1 cellular context compared by ENCODE assay signal in the genomic region with DNA sequence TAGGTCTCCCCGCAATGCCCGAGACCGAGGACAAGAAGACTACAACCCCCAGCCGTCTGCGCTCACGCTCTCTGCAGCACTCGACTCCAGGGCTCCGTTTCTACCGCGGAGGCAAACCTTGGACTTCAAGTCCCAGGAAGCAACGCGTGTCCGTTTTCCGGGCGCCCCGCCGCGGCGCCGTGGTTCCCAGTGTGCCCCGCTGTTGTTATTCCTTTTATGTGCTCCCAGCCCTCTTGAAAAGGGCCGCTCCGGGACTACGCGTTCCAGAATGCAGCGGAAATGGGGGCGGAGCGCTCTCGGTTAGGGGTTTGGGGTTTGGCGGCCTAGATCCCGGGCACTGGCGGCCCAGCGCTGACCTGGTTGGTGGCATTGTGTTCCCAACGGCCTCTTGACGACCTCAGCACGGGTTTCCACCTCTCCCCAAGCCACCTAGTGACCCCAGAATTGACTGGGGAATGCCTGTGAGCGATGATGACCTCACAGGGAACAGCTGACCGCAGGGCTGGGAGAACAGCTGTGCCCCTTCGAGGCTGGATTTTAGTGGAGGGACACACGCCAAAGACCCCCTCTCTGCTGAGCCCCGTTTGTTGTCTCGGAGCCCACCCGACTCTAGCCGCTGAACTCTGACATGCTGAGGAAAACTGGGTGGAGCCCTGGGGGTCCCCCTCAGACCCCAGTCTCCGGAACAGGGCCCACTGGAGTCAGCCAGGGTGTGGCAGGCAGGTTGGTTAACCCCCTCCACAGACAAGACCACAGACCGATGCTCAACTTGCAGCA.
TF ChIP-seq lines count a peak whose summit lies in the region.

No MANE protein-coding gene starts in this region.

TF ChIP-seq in K562, 482 proteins besides CTCF, POLR2A, EP300 and RAD21 (continued from another document and continues in another):
- TF ChIP-seq, protein P1, sequence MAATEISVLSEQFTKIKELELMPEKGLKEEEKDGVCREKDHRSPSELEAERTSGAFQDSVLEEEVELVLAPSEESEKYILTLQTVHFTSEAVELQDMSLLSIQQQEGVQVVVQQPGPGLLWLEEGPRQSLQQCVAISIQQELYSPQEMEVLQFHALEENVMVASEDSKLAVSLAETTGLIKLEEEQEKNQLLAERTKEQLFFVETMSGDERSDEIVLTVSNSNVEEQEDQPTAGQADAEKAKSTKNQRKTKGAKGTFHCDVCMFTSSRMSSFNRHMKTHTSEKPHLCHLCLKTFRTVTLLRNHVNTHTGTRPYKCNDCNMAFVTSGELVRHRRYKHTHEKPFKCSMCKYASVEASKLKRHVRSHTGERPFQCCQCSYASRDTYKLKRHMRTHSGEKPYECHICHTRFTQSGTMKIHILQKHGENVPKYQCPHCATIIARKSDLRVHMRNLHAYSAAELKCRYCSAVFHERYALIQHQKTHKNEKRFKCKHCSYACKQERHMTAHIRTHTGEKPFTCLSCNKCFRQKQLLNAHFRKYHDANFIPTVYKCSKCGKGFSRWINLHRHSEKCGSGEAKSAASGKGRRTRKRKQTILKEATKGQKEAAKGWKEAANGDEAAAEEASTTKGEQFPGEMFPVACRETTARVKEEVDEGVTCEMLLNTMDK (IDR thresholded peaks at IDR 0.05; ENCODE audit: borderline replicate concordance, insufficient read depth, low read depth, low read length, poor library complexity, severe bottlenecking): peak; percentile 57
- TF ChIP-seq ZNF75A (CRISPR knock-in tag; IDR thresholded peaks at IDR 0.05) (no peak), HCFC1 (IDR thresholded peaks at IDR 0.05; ENCODE audit: low read depth, low read length) (peak; percentile 97), HDAC6 (IDR thresholded peaks at IDR 0.05; ENCODE audit: low read depth, low read length) (no peak), KLF13 (tag; IDR thresholded peaks at IDR 0.05; ENCODE audit: borderline replicate concordance, low read depth) (peak; percentile 22; the same call in 1 of the 2 replicates), FOXK1 (CRISPR knock-in tag; IDR thresholded peaks at IDR 0.05; ENCODE audit: borderline replicate concordance) (peak; percentile 88; the same call in 1 of the 2 replicates), SNIP1 (IDR thresholded peaks at IDR 0.05; ENCODE audit: low read depth) (no peak), CCNT2 (IDR thresholded peaks at IDR 0.05; ENCODE audit: borderline replicate concordance, extremely low read depth, insufficient read length, low read depth, low read length) (peak; percentile 56), FOXJ2 (tag; IDR thresholded peaks at IDR 0.05) (peak; percentile 85), MYBL2 (IDR thresholded peaks at IDR 0.05; ENCODE audit: low read depth) (no peak), MYBL2 (CRISPR knock-in tag; IDR thresholded peaks at IDR 0.05; ENCODE audit: borderline replicate concordance) (no peak), ZNF134 (CRISPR knock-in tag; conservative IDR thresholded peaks at IDR 0.05) (no peak), ZNF707 (CRISPR knock-in tag; conservative IDR thresholded peaks at IDR 0.05) (no peak), PCBP2 (IDR thresholded peaks at IDR 0.05; ENCODE audit: low read depth, low read length, poor library complexity, severe bottlenecking) (no peak), SP2 (IDR thresholded peaks at IDR 0.05; ENCODE audit: extremely low read depth, low read depth, low read length, poor library complexity, severe bottlenecking) (no peak), GATAD2A (IDR thresholded peaks at IDR 0.05) (peak; percentile 73), TAL1 (IDR thresholded peaks at IDR 0.05) (no peak), MAFF (IDR thresholded peaks at IDR 0.05; ENCODE audit: low read length) (no peak), RFX5 (IDR thresholded peaks at IDR 0.05; ENCODE audit: low read depth, low read length) (no peak), ZFP30 (CRISPR knock-in tag; IDR thresholded peaks at IDR 0.05; ENCODE audit: borderline replicate concordance) (no peak), BACH1 (tag; IDR thresholded peaks at IDR 0.05) (peak; percentile 86; the same call in 1 of the 2 replicates), CC2D1A (IDR thresholded peaks at IDR 0.05) (0 out of 2 replicates have a peak, but pooled peaks have one; percentile 12), ZFP36 (IDR thresholded peaks at IDR 0.05; ENCODE audit: low read depth, low read length, partially characterized antibody) (peak; percentile 15), HNRNPL (IDR thresholded peaks at IDR 0.05; ENCODE audit: low read depth, low read length) (no peak), CBX3 (IDR thresholded peaks at IDR 0.05; ENCODE audit: borderline replicate concordance in 1 of 2, low read length in 2 of 2) (peak in 1 of 2 experiments; percentile 68; a peak in 1 of 3 replicates), NR2C1 (IDR thresholded peaks at IDR 0.05) (no peak), NR2C1 (tag; IDR thresholded peaks at IDR 0.05) (peak; percentile 89), PTBP1 (IDR thresholded peaks at IDR 0.05; ENCODE audit: low read depth, low read length) (0 out of 2 replicates have a peak, but pooled peaks have one; percentile 10), BRD9 (IDR thresholded peaks at IDR 0.05; ENCODE audit: low read depth, partially characterized antibody) (no peak), ADNP (tag; IDR thresholded peaks at IDR 0.05) (no peak), DIDO1 (tag; IDR thresholded peaks at IDR 0.05; ENCODE audit: low read depth) (peak; percentile 39; the same call in 1 of the 2 replicates), SPI1 (IDR thresholded peaks at IDR 0.05; ENCODE audit: borderline replicate concordance, low read depth, low read length) (peak; percentile 21; the same call in 1 of the 2 replicates), BRCA1 (IDR thresholded peaks at IDR 0.05) (no peak), BRCA1 (CRISPR knock-in tag; IDR thresholded peaks at IDR 0.05) (no peak), PHF20 (IDR thresholded peaks at IDR 0.05; ENCODE audit: partially characterized antibody) (no peak)
- TF ChIP-seq, protein P2, sequence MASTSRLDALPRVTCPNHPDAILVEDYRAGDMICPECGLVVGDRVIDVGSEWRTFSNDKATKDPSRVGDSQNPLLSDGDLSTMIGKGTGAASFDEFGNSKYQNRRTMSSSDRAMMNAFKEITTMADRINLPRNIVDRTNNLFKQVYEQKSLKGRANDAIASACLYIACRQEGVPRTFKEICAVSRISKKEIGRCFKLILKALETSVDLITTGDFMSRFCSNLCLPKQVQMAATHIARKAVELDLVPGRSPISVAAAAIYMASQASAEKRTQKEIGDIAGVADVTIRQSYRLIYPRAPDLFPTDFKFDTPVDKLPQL (IDR thresholded peaks at IDR 0.05; ENCODE audit: extremely low read depth, insufficient read length): no peak
- TF ChIP-seq, protein P3, sequence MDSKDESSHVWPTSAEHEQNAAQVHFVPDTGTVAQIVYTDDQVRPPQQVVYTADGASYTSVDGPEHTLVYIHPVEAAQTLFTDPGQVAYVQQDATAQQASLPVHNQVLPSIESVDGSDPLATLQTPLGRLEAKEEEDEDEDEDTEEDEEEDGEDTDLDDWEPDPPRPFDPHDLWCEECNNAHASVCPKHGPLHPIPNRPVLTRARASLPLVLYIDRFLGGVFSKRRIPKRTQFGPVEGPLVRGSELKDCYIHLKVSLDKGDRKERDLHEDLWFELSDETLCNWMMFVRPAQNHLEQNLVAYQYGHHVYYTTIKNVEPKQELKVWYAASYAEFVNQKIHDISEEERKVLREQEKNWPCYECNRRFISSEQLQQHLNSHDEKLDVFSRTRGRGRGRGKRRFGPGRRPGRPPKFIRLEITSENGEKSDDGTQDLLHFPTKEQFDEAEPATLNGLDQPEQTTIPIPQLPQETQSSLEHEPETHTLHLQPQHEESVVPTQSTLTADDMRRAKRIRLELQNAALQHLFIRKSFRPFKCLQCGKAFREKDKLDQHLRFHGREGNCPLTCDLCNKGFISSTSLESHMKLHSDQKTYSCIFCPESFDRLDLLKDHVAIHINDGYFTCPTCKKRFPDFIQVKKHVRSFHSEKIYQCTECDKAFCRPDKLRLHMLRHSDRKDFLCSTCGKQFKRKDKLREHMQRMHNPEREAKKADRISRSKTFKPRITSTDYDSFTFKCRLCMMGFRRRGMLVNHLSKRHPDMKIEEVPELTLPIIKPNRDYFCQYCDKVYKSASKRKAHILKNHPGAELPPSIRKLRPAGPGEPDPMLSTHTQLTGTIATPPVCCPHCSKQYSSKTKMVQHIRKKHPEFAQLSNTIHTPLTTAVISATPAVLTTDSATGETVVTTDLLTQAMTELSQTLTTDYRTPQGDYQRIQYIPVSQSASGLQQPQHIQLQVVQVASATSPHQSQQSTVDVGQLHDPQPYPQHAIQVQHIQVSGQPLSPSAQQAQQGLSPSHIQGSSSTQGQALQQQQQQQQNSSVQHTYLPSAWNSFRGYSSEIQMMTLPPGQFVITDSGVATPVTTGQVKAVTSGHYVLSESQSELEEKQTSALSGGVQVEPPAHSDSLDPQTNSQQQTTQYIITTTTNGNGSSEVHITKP (IDR thresholded peaks at IDR 0.05; ENCODE audit: partially characterized antibody): no peak
- TF ChIP-seq, protein P4, sequence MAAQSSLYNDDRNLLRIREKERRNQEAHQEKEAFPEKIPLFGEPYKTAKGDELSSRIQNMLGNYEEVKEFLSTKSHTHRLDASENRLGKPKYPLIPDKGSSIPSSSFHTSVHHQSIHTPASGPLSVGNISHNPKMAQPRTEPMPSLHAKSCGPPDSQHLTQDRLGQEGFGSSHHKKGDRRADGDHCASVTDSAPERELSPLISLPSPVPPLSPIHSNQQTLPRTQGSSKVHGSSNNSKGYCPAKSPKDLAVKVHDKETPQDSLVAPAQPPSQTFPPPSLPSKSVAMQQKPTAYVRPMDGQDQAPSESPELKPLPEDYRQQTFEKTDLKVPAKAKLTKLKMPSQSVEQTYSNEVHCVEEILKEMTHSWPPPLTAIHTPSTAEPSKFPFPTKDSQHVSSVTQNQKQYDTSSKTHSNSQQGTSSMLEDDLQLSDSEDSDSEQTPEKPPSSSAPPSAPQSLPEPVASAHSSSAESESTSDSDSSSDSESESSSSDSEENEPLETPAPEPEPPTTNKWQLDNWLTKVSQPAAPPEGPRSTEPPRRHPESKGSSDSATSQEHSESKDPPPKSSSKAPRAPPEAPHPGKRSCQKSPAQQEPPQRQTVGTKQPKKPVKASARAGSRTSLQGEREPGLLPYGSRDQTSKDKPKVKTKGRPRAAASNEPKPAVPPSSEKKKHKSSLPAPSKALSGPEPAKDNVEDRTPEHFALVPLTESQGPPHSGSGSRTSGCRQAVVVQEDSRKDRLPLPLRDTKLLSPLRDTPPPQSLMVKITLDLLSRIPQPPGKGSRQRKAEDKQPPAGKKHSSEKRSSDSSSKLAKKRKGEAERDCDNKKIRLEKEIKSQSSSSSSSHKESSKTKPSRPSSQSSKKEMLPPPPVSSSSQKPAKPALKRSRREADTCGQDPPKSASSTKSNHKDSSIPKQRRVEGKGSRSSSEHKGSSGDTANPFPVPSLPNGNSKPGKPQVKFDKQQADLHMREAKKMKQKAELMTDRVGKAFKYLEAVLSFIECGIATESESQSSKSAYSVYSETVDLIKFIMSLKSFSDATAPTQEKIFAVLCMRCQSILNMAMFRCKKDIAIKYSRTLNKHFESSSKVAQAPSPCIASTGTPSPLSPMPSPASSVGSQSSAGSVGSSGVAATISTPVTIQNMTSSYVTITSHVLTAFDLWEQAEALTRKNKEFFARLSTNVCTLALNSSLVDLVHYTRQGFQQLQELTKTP (IDR thresholded peaks at IDR 0.05; ENCODE audit: low read depth in 1 of 2, partially characterized antibody in 2 of 2): peak in 1 of 2 experiments; percentile 100
- TF ChIP-seq, protein P5, sequence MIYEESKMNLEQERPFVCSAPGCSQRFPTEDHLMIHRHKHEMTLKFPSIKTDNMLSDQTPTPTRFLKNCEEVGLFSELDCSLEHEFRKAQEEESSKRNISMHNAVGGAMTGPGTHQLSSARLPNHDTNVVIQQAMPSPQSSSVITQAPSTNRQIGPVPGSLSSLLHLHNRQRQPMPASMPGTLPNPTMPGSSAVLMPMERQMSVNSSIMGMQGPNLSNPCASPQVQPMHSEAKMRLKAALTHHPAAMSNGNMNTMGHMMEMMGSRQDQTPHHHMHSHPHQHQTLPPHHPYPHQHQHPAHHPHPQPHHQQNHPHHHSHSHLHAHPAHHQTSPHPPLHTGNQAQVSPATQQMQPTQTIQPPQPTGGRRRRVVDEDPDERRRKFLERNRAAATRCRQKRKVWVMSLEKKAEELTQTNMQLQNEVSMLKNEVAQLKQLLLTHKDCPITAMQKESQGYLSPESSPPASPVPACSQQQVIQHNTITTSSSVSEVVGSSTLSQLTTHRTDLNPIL (CRISPR knock-in tag; IDR thresholded peaks at IDR 0.05): no peak
- TF ChIP-seq, protein P6, sequence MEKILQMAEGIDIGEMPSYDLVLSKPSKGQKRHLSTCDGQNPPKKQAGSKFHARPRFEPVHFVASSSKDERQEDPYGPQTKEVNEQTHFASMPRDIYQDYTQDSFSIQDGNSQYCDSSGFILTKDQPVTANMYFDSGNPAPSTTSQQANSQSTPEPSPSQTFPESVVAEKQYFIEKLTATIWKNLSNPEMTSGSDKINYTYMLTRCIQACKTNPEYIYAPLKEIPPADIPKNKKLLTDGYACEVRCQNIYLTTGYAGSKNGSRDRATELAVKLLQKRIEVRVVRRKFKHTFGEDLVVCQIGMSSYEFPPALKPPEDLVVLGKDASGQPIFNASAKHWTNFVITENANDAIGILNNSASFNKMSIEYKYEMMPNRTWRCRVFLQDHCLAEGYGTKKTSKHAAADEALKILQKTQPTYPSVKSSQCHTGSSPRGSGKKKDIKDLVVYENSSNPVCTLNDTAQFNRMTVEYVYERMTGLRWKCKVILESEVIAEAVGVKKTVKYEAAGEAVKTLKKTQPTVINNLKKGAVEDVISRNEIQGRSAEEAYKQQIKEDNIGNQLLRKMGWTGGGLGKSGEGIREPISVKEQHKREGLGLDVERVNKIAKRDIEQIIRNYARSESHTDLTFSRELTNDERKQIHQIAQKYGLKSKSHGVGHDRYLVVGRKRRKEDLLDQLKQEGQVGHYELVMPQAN (IDR thresholded peaks at IDR 0.05; ENCODE audit: borderline replicate concordance): peak; percentile 92
